In genomic region chr5:6768590-6769230, GRCh38 we compare ENCODE assay signal across 1 cellular context.
TF ChIP-seq lines count a peak whose summit lies in the region.

No MANE protein-coding gene starts in this region.

TF ChIP-seq in GM23338, 12 proteins besides CTCF, POLR2A, EP300 and RAD21 (continued from another document):
- TF ChIP-seq, protein P1, sequence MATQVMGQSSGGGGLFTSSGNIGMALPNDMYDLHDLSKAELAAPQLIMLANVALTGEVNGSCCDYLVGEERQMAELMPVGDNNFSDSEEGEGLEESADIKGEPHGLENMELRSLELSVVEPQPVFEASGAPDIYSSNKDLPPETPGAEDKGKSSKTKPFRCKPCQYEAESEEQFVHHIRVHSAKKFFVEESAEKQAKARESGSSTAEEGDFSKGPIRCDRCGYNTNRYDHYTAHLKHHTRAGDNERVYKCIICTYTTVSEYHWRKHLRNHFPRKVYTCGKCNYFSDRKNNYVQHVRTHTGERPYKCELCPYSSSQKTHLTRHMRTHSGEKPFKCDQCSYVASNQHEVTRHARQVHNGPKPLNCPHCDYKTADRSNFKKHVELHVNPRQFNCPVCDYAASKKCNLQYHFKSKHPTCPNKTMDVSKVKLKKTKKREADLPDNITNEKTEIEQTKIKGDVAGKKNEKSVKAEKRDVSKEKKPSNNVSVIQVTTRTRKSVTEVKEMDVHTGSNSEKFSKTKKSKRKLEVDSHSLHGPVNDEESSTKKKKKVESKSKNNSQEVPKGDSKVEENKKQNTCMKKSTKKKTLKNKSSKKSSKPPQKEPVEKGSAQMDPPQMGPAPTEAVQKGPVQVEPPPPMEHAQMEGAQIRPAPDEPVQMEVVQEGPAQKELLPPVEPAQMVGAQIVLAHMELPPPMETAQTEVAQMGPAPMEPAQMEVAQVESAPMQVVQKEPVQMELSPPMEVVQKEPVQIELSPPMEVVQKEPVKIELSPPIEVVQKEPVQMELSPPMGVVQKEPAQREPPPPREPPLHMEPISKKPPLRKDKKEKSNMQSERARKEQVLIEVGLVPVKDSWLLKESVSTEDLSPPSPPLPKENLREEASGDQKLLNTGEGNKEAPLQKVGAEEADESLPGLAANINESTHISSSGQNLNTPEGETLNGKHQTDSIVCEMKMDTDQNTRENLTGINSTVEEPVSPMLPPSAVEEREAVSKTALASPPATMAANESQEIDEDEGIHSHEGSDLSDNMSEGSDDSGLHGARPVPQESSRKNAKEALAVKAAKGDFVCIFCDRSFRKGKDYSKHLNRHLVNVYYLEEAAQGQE (IDR thresholded peaks at IDR 0.05; ENCODE audit: unreplicated experiment) = no peak
- TF ChIP-seq ZNF114 (CRISPR knock-in tag; IDR thresholded peaks at IDR 0.05) (no peak), STAT1 (IDR thresholded peaks at IDR 0.05; ENCODE audit: unreplicated experiment) (no peak), ZNF331 (CRISPR knock-in tag; IDR thresholded peaks at IDR 0.05; ENCODE audit: low read depth) (no peak), POLR2AphosphoS5 (IDR thresholded peaks at IDR 0.05; ENCODE audit: low read depth) (no peak), NANOG (IDR thresholded peaks at IDR 0.05; ENCODE audit: borderline replicate concordance) (no peak)
